Comparison of ENCODE assay signal across 21 cellular contexts in the genomic region with DNA sequence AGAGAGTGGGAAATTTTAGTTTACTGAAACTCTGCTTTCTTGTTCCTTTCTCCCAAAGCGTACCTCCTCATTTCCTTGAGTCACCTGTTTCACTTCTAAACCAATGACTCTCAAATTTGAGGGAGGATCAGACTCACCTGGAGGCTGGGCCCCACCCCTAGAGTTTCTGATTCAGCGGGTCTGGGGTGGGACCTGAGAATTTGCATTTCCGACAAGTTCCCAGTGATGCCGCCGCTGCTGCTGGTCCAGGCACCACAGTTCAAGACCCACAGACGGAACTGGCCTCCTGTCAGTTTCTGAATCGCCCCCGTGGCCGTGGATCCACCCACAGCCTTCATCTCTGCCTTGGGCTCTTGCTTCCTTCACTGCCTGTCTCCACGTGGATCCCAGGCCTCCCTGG. TPM values are rescaled to one million over a fixed set of nuclear protein-coding genes. Genes with fewer than 3 reads are reported as not detected.
DNase-seq lines count a peak whose midpoint lies in the region; ATAC-seq and TF ChIP-seq lines count a peak whose summit lies in the region.
"Had no signal": no experiment of that assay in that cellular context is flagged by ENCODE, and none has a peak within 500 bp of the region (broad histone marks: within the 10 kb centered on the region; RNA-seq: fewer than 3 reads in every experiment).

No MANE protein-coding gene starts in this region.

- H3K4me2 ChIP-seq in OCI-LY3 (ENCODE audit: low read length) (peak overlapping the region; percentile 46), parathyroid adenoma (ENCODE audit: low read length) (no peak overlapping the region)
- H3K4me2 ChIP-seq: BLaER1 had no signal

- H3K9me3 ChIP-seq in OCI-LY3 (ENCODE audit: insufficient read depth, low read length) (no peaks in the 10 kb centered on the region), endocrine pancreas (ENCODE audit: control insufficient read depth, low read length) (no peaks in the 10 kb centered on the region), parathyroid adenoma (ENCODE audit: control insufficient read depth, low read length) (no peaks in the 10 kb centered on the region), BE2C (no peaks in the 10 kb centered on the region)
- H3K9me3 ChIP-seq: BLaER1, HAP-1, MG63 had no signal

- no peak overlapping the region for H3K4me3 Mint-ChIP-seq in natural killer cell
- H3K4me3 Mint-ChIP-seq: HFFc6 had no signal

- DNase-seq in GM12865 (ENCODE audit: low read depth) (peak; percentile 48), activated gamma-delta T cell treated with Interleukin-2 at 50 U/mL for 16 hours (no peak), natural killer cell (no peak), BE2C (no peak), NCI-H2029 (lab: John Stamatoyannopoulos, UW) (no peak)
- DNase-seq: 8988T; ACHN; CD4-positive, CD25-positive, alpha-beta regulatory T cell; HFFc6; KBM-7; MG63; NCI-H2029 treated with DMSO at 0.1 percent for 48 hours; NCI-H2227 treated with DMSO at 0.1 percent for 48 hours; NCI-H526 treated with DMSO at 0.1 percent for 48 hours; SIG-M5 had no signal

- H3K27ac Mint-ChIP-seq in natural killer cell = no peak overlapping the region
- H3K27ac Mint-ChIP-seq: HFFc6 had no signal

- TF ChIP-seq CTCF in GM12865 (IDR thresholded peaks at IDR 0.05; ENCODE audit: insufficient read depth, low read depth, low read length, missing control alignments) (no peak), OCI-LY3 (IDR thresholded peaks at IDR 0.05; ENCODE audit: low read depth, low read length) (no peak), parathyroid adenoma (IDR thresholded peaks at IDR 0.05) (no peak), natural killer cell (IDR thresholded peaks at IDR 0.05) (no peak), BE2C (IDR thresholded peaks at IDR 0.05; ENCODE audit: low read depth, low read length) (no peak)

- H3K36me3 Mint-ChIP-seq in natural killer cell = no peaks in the 10 kb centered on the region
- H3K36me3 Mint-ChIP-seq: CD4-positive, CD25-positive, alpha-beta regulatory T cell had no signal

- no peak for ATAC-seq in natural killer cell

- H3K9me3 Mint-ChIP-seq in natural killer cell = no peaks in the 10 kb centered on the region
- H3K9me3 Mint-ChIP-seq: HFFc6 had no signal

- H3K79me2 ChIP-seq in OCI-LY3 (ENCODE audit: low read length) (no peaks in the 10 kb centered on the region), parathyroid adenoma (no peaks in the 10 kb centered on the region)

- H3K9ac ChIP-seq in OCI-LY3 (ENCODE audit: low read length) = no peak overlapping the region
- H3K9ac ChIP-seq in endocrine pancreas (ENCODE audit: control insufficient read depth, insufficient read depth, low read length) = no peak overlapping the region
- H3K9ac ChIP-seq in parathyroid adenoma = no peak overlapping the region
- H3K9ac ChIP-seq: BLaER1 had no signal

- peaks cover 0 to 6% of the 10 kb centered on the region in 2 donors for H3K4me1 Mint-ChIP-seq in natural killer cell

- H3K36me3 ChIP-seq in OCI-LY3 (replicated peaks; ENCODE audit: low read depth, low read length) (no peaks in the 10 kb centered on the region), endocrine pancreas (ENCODE audit: control insufficient read depth, insufficient read depth, low read length) (no peaks in the 10 kb centered on the region), parathyroid adenoma (ENCODE audit: control insufficient read depth, insufficient read depth, low read length) (no peaks in the 10 kb centered on the region), BE2C (no peaks in the 10 kb centered on the region)
- H3K36me3 ChIP-seq: BLaER1, HAP-1, MG63 had no signal

- H3K4me3 ChIP-seq in GM12865 (ENCODE audit: low read depth, low read length) (no peak overlapping the region), OCI-LY3 (ENCODE audit: low read length) (peak overlapping the region; percentile 16), endocrine pancreas (ENCODE audit: control insufficient read depth, insufficient read depth, low read length) (peak overlapping the region; percentile 31), parathyroid adenoma (ENCODE audit: low read depth, low read length) (no peak overlapping the region), BE2C (ENCODE audit: low read depth, low read length) (no peak overlapping the region)
- H3K4me3 ChIP-seq: BLaER1, HAP-1, MG63, SK-N-MC had no signal

- intact Hi-C loops in natural killer cell (cut with micrococcal nuclease) = no loop called here

- H3K4me1 ChIP-seq in OCI-LY3 (ENCODE audit: low read length) (peaks cover 69% of the 10 kb centered on the region), endocrine pancreas (ENCODE audit: control insufficient read depth, insufficient read depth, low read length) (peaks cover 4% of the 10 kb centered on the region), parathyroid adenoma (peaks cover 2% of the 10 kb centered on the region), BE2C (no peaks in the 10 kb centered on the region)

- H3K27me3 ChIP-seq in OCI-LY3 (ENCODE audit: low read depth, low read length) (no peaks in the 10 kb centered on the region), endocrine pancreas (ENCODE audit: control insufficient read depth, insufficient read depth, low read length) (no peaks in the 10 kb centered on the region), parathyroid adenoma (ENCODE audit: control insufficient read depth, insufficient read depth, low read length) (no peaks in the 10 kb centered on the region), BE2C (no peaks in the 10 kb centered on the region)
- H3K27me3 ChIP-seq: BLaER1 had no signal

- no peaks in the 10 kb centered on the region for H4K20me1 ChIP-seq in OCI-LY3 (ENCODE audit: insufficient read depth, low read length)
- H4K20me1 ChIP-seq: BLaER1 had no signal

- peaks cover under 1 to 28% of the 10 kb centered on the region in 2 donors for H3K27me3 Mint-ChIP-seq in natural killer cell (ENCODE audit: low read depth in 2 of 2)

- H3K27ac ChIP-seq in OCI-LY3 (ENCODE audit: low read length) (no peak overlapping the region), parathyroid adenoma (no peak overlapping the region)
- H3K27ac ChIP-seq: BLaER1 had no signal

- H2AFZ ChIP-seq in OCI-LY3 (ENCODE audit: low read depth, low read length) (peak overlapping the region; percentile 4; the same call in 1 of the 2 replicates), parathyroid adenoma (peak overlapping the region; percentile 18)

RNA-seq across cellular contexts. Expression of gene PELI1, which starts 44.9 kb away (rescaled TPM):
- 100 to 1,000 TPM in 1 of 3 donors, 10 to 100 TPM in 2; 42.3 to 141 (median 65.0) TPM for total RNA-seq in natural killer cell
- polyA plus RNA-seq in BE2C (2012; ENCODE audit: insufficient read depth, insufficient read length, low read depth) = 15.5 TPM

Comparison
In these comparisons a context has a peak if more than half of its experiments do, and no peak if none do; other contexts are left out.
1. H3K4me3 ChIP-seq: peak in OCI-LY3 (single experiment) and endocrine pancreas (single experiment); none in GM12865 (single experiment), parathyroid adenoma (single experiment) and BE2C (single experiment).